Comparison of ENCODE assay signal across 24 cellular contexts in the genomic region with DNA sequence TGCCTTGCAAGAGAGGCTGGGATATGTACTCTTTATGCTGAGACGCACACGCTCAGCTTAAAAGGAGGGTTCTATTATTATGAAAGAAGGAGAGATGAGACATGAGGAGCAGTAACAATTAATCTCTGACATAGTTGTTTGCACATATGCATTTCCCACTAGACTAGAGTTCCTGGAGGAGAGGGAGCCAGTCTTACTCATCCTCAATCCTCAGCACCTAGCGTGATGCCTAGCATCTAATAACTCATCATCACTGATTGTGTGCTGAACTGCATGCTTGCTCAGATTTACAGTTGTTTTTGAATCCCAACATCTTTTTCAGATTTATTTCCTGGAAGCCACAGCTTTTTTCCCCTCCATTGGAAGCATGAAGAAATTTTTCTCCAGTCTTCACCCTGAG.
"Had no signal": no experiment of that assay in that cellular context is flagged by ENCODE, and none has a peak within 500 bp of the region (broad histone marks: within the 10 kb centered on the region; RNA-seq: fewer than 3 reads in every experiment).

No MANE protein-coding gene starts in this region.

- H3K9me3 ChIP-seq: colonic mucosa, prostate gland, testis, transverse colon had no signal

- DNase-seq: colonic mucosa; dermis blood vessel endothelial cell; erythroblast; foreskin keratinocyte; immature natural killer cell; left cardiac atrium; left ventricle myocardium inferior; mesenchymal stem cell; midbrain; naive B cell; occipital lobe; spleen; stimulated activated CD4-positive, alpha-beta T cell treated with anti-CD3 and anti-CD28 coated beads, Interleukin-15, amount 100 ng/mL, for 24 hours; stimulated activated CD4-positive, alpha-beta T cell treated with anti-CD3 and anti-CD28 coated beads, Interleukin-2, amount 100 ng/mL, for 24 hours; stimulated activated CD4-positive, alpha-beta T cell treated with anti-CD3 and anti-CD28 coated beads, Interleukin-4, amount 100 ng/mL, for 4 hours; stimulated activated naive B cell treated with anti-CD40 and anti-IgM and Interleukin-4, amounts not matched to agents 10 μg/mL and 1 μg/mL and 100 μg/mL, for 72 hours; stimulated activated naive CD8-positive, alpha-beta T cell treated with anti-CD3 and anti-CD28 coated beads, Interleukin-15, amount 100 ng/mL, for 72 hours; testis; transverse colon had no signal

- H3K27ac ChIP-seq: colonic mucosa, foreskin keratinocyte, left ventricle myocardium inferior, parathyroid adenoma, prostate gland, spleen, testis, transverse colon had no signal

- ATAC-seq: foreskin keratinocyte; left cardiac atrium; sciatic nerve; stimulated activated naive B cell treated with anti-CD40 and anti-IgM and Interleukin-4, amounts not matched to agents 10 μg/mL and 1 μg/mL and 100 μg/mL, for 72 hours; stimulated activated naive CD8-positive, alpha-beta T cell treated with anti-CD3 and anti-CD28 coated beads, Interleukin-15, amount 100 ng/mL, for 72 hours had no signal

- H3K36me3 ChIP-seq: colonic mucosa, left ventricle myocardium inferior, prostate gland, spleen, transverse colon had no signal

- FAIRE-seq: keratinocyte had no signal

- H3K9ac ChIP-seq: parathyroid adenoma had no signal

- H3K79me2 ChIP-seq: parathyroid adenoma had no signal

- H2AFZ ChIP-seq: parathyroid adenoma had no signal

- H3K4me3 ChIP-seq: colonic mucosa, left ventricle myocardium inferior, lung, prostate gland, spleen, testis, transverse colon had no signal

- H3K27me3 ChIP-seq: colonic mucosa, foreskin keratinocyte, spleen, testis, transverse colon had no signal

- H3K4me1 ChIP-seq: colonic mucosa, foreskin keratinocyte, left ventricle myocardium inferior, parathyroid adenoma, prostate gland, spleen had no signal
